In genomic region chr21:31559368-31560119, GRCh38 we compare ENCODE assay signal across 8 cellular contexts.
DNase-seq lines count a peak whose midpoint lies in the region; ATAC-seq and TF ChIP-seq lines count a peak whose summit lies in the region.

No MANE protein-coding gene starts in this region.

- H3K4me2 ChIP-seq in PC-9 (peak overlapping the region; percentile 90), neural progenitor cell (peak overlapping the region; percentile 89)

- peak overlapping the region; percentile 91 for H3K27ac ChIP-seq in PC-9
- H3K27ac ChIP-seq in neural progenitor cell, result peak overlapping the region; percentile 81

- DNase-seq in CD1c-positive myeloid dendritic cell (ENCODE audit: extremely low spot score), result peak; percentile 73
- DNase-seq in HS-5 (ENCODE audit: low read depth), result peak; percentile 90
- peak; percentile 85 to 95 for DNase-seq in PC-9
- DNase-seq in activated effector memory CD4-positive, alpha-beta T cell treated with Interleukin-2 at 50 U/mL for 16 hours, result peak; percentile 83
- DNase-seq in fibroblast of the aortic adventitia (ENCODE audit: low read depth), result peak; percentile 87
- DNase-seq in neural progenitor cell (ENCODE audit: low spot score), result peak; percentile 98
- peak; percentile 97 for DNase-seq in stimulated activated naive CD8-positive, alpha-beta T cell treated with anti-CD3 and anti-CD28 coated beads, Interleukin-15, amount 100 ng/mL, for 72 hours

- intact Hi-C loops in PC-9 (cut with micrococcal nuclease; ENCODE audit: unreplicated experiment), result loop anchor here (2.0 to 5.0 kb wide), 2 partner anchors 57 to 217 kb away; partner anchors contain the start of gene TIAM1

- H3K4me1 ChIP-seq in PC-9 (replicated peaks; ENCODE audit: insufficient read depth) (peaks cover 3% of the 10 kb centered on the region), neural progenitor cell (peaks cover 36% of the 10 kb centered on the region)

- peak overlapping the region; percentile 91 for H3K4me3 Mint-ChIP-seq in neural progenitor cell
- H3K4me3 Mint-ChIP-seq in stimulated activated naive CD8-positive, alpha-beta T cell treated with anti-CD3 and anti-CD28 coated beads, Interleukin-15, amount 100 ng/mL, for 72 hours, result peak overlapping the region; percentile 84 to 97

- H3K79me2 ChIP-seq in PC-9 (ENCODE audit: low read depth) (peaks cover 17% of the 10 kb centered on the region), neural progenitor cell (ENCODE audit: low read depth) (peaks cover 50% of the 10 kb centered on the region)

- H3K9me3 ChIP-seq in PC-9 (ENCODE audit: insufficient read depth, low read depth) (no peaks in the 10 kb centered on the region), neural progenitor cell (ENCODE audit: low read depth) (no peaks in the 10 kb centered on the region)

- H3F3A ChIP-seq in PC-9 (ENCODE audit: insufficient read depth, low read depth) (peaks cover 3% of the 10 kb centered on the region; the same call in 1 of the 2 replicates), neural progenitor cell (ENCODE audit: low read depth) (peaks cover 56% of the 10 kb centered on the region)

- H3K36me3 ChIP-seq in PC-9 (ENCODE audit: low read depth), result no peaks in the 10 kb centered on the region
- H3K36me3 ChIP-seq in neural progenitor cell, result no peaks in the 10 kb centered on the region

- no peaks in the 10 kb centered on the region for H4K20me1 ChIP-seq in PC-9 (ENCODE audit: insufficient read depth)
- peaks cover 17% of the 10 kb centered on the region for H4K20me1 ChIP-seq in neural progenitor cell (ENCODE audit: low read depth)

- peaks cover 41% of the 10 kb centered on the region for H3K4me1 Mint-ChIP-seq in neural progenitor cell
- peaks cover 39% of the 10 kb centered on the region for H3K4me1 Mint-ChIP-seq in stimulated activated naive CD8-positive, alpha-beta T cell treated with anti-CD3 and anti-CD28 coated beads, Interleukin-15, amount 100 ng/mL, for 72 hours

- no peaks in the 10 kb centered on the region for H3K9me3 Mint-ChIP-seq in neural progenitor cell
- no peaks in the 10 kb centered on the region for H3K9me3 Mint-ChIP-seq in stimulated activated naive CD8-positive, alpha-beta T cell treated with anti-CD3 and anti-CD28 coated beads, Interleukin-15, amount 100 ng/mL, for 72 hours

- H3K9me2 ChIP-seq in PC-9 (ENCODE audit: insufficient read depth), result no peaks in the 10 kb centered on the region

- ATAC-seq in GM19468 (IDR thresholded peaks at IDR 0.05; ENCODE audit: extremely low read depth, unreplicated experiment), result peak; percentile 74
- ATAC-seq in stimulated activated naive CD8-positive, alpha-beta T cell treated with anti-CD3 and anti-CD28 coated beads, Interleukin-15, amount 100 ng/mL, for 72 hours, result peak; percentile 88

- TSS peak; percentile 78 for BruUV-seq in PC-9 (replicated peaks; lab: Mats Ljungman, UMichigan)

- POLR2A ChIA-PET in PC-9 (lab: Charles Lee; ENCODE audit: unreplicated experiment), result interaction anchor here (0.5 to 0.6 kb wide), 2 partner anchors 11 to 42 kb away, joined by 4 to 33 read pairs; no protein-coding TSS in a partner anchor

- CTCF ChIA-PET in PC-9 (lab: Charles Lee), result interaction anchor here (0.5 to 0.9 kb wide), 6 partner anchors 13 to 205 kb away, joined by 3 to 23 read pairs (median 7); no protein-coding TSS in a partner anchor

- H3K9ac ChIP-seq in neural progenitor cell, result peak overlapping the region; percentile 47

- peaks cover 12% of the 10 kb centered on the region for H3K36me3 Mint-ChIP-seq in neural progenitor cell

- no peak for TF ChIP-seq CTCF in PC-9 (conservative IDR thresholded peaks at IDR 0.05)
- TF ChIP-seq CTCF in fibroblast of the aortic adventitia (IDR thresholded peaks at IDR 0.05; ENCODE audit: insufficient read depth, low read length), result no peak
- TF ChIP-seq CTCF in neural progenitor cell (IDR thresholded peaks at IDR 0.05), result no peak

- H3K27me3 Mint-ChIP-seq in neural progenitor cell (ENCODE audit: insufficient read depth, low read depth), result peaks cover 4% of the 10 kb centered on the region
- peaks cover 32% of the 10 kb centered on the region for H3K27me3 Mint-ChIP-seq in stimulated activated naive CD8-positive, alpha-beta T cell treated with anti-CD3 and anti-CD28 coated beads, Interleukin-15, amount 100 ng/mL, for 72 hours

- H2AFZ ChIP-seq in PC-9, result peak overlapping the region; percentile 83
- H2AFZ ChIP-seq in neural progenitor cell (replicated peaks), result peak overlapping the region; percentile 18

- H3K27ac Mint-ChIP-seq in neural progenitor cell, result peak overlapping the region; percentile 52
- peak overlapping the region; percentile 64 to 94 for H3K27ac Mint-ChIP-seq in stimulated activated naive CD8-positive, alpha-beta T cell treated with anti-CD3 and anti-CD28 coated beads, Interleukin-15, amount 100 ng/mL, for 72 hours

- H3K4me3 ChIP-seq in PC-9 (peak overlapping the region; percentile 80), fibroblast of the aortic adventitia (ENCODE audit: low read depth, low read length) (peak overlapping the region; percentile 57), neural progenitor cell (peak overlapping the region; percentile 81)

- no peaks in the 10 kb centered on the region for H3K27me3 ChIP-seq in PC-9 (ENCODE audit: insufficient read depth, low read depth)
- peaks cover 10% of the 10 kb centered on the region for H3K27me3 ChIP-seq in neural progenitor cell

Comparison
In these comparisons a context has a peak if more than half of its experiments do, and no peak if none do; other contexts are left out.
1. Peak in every context shown above with its lines: DNase-seq, ATAC-seq, H3K4me3 ChIP-seq and H3K27ac ChIP-seq.